In the genomic region with DNA sequence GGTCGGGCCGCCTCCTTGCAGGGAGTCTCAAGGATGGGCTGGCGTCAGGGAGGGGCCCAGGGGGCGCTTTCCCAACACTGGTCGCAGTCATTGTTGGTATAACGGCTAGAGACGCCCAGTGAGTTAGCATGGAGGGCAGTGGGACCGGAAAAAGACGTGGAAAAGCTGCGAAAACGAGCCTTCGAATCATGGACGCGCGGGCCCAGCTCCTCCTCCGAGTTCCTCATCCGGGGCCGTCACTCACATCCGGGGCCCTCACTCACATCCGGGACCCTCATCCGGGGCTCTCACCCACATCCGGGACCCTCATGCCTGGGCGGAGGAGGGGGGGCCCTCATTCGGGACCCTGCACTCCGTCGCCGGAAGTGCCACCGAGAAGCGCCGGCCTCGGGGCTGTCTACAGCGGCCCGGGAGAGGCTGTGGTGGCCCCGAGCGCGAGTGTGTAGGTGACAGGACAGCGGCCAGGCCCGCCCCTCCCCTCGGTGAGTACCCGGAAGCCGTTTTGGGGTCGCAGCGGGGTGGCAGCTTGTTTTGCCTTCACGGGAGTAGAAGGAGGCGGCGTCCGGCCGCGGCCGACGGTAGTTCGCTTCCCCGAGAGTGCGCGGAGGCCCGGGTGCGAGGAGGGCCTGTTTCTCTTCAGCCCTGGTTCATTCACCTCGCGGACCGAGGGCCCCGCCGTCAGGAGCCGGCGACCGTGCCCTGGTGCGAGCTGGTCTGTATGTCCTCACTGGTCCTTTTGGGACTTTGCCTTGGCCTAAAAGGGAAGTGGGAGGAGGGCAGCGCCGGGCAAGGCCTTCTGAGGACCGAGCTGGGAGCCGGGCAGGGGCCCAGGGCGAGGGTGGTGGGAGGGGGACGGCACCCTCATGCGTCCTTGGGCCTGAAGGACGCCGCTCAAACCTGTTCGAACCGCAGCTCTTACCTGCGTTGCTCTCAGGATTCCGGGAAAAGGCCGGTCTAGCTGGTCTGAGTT, we compare ENCODE assay signal across 8 cellular contexts. TPM values are rescaled to one million over a fixed set of nuclear protein-coding genes. Genes with fewer than 3 reads are reported as not detected.
DNase-seq lines count a peak whose midpoint lies in the region; ATAC-seq and TF ChIP-seq lines count a peak whose summit lies in the region.

Gene ZNF655, plus strand, starts transcription at position 337 of the 970 bp plus-strand sequence. CDS start 1,918 bp downstream, outside the sequence.

- H3K23ac ChIP-seq in mesendoderm (ENCODE audit: low read length), result peak within 1 kb of the TSS; percentile 56

- H3K4me3 Mint-ChIP-seq in CD8-positive, alpha-beta T cell, result peak within 1 kb of the TSS; percentile 98
- H3K4me3 Mint-ChIP-seq in endodermal cell, result peak within 1 kb of the TSS; percentile 99

- peak within 1 kb of the TSS; percentile 94 for H3K4ac ChIP-seq in mesendoderm (ENCODE audit: low read depth, low read length)

- H3K79me2 ChIP-seq in mesendoderm (ENCODE audit: control insufficient read depth, insufficient read depth, low read length), result peaks cover 35% of the 10 kb centered on the region

- peak within 1 kb of the TSS; percentile 96 for H2AK5ac ChIP-seq in mesendoderm (ENCODE audit: low read length)

- H3K56ac ChIP-seq in mesendoderm (ENCODE audit: low read length), result peak within 1 kb of the TSS; percentile 97

- H3K9ac ChIP-seq in endodermal cell (ENCODE audit: extremely low read depth, low read length, poor library complexity, severe bottlenecking) (peak within 1 kb of the TSS; percentile 98), mesendoderm (ENCODE audit: low read length) (peak within 1 kb of the TSS; percentile 99)

- H3K9me3 Mint-ChIP-seq in CD8-positive, alpha-beta T cell, result no peaks in the 10 kb centered on the region
- H3K9me3 Mint-ChIP-seq in endodermal cell, result no peaks in the 10 kb centered on the region

- H3K4me2 ChIP-seq in mesendoderm (ENCODE audit: low read length), result peak within 1 kb of the TSS; percentile 90

- no peaks in the 10 kb centered on the region for H3K27me3 ChIP-seq in CD8-positive, alpha-beta T cell (ENCODE audit: insufficient read depth, low read length)
- H3K27me3 ChIP-seq in endodermal cell (ENCODE audit: control insufficient read depth, insufficient read depth, low read length, poor library complexity, severe bottlenecking) (no peaks in the 10 kb centered on the region), mesendoderm (ENCODE audit: insufficient read depth, low read length, poor library complexity) (no peaks in the 10 kb centered on the region)

- peaks cover 35% of the 10 kb centered on the region for H3K36me3 ChIP-seq in CD8-positive, alpha-beta T cell (ENCODE audit: insufficient read depth, low read length)
- H3K36me3 ChIP-seq in endodermal cell (ENCODE audit: control insufficient read depth, insufficient read depth, low read length) (peaks cover 49% of the 10 kb centered on the region), mesendoderm (ENCODE audit: control insufficient read depth, insufficient read depth, low read length) (peaks cover 11% of the 10 kb centered on the region)

- no peaks in the 10 kb centered on the region for H3K9me3 ChIP-seq in CD8-positive, alpha-beta T cell (ENCODE audit: low read length)
- no peaks in the 10 kb centered on the region for H3K9me3 ChIP-seq in endodermal cell (ENCODE audit: control insufficient read depth, low read length)

- H3K27ac Mint-ChIP-seq in CD8-positive, alpha-beta T cell, result peak within 1 kb of the TSS; percentile 98
- H3K27ac Mint-ChIP-seq in endodermal cell, result peak within 1 kb of the TSS; percentile 90

- peak; percentile 83 to 97 (median 92) for DNase-seq in CD8-positive, alpha-beta T cell
- DNase-seq in HPDE6-E6E7 (ENCODE audit: extremely low spot score), result peak; percentile 53
- peak; percentile 91 for DNase-seq in NK-92 treated with Interleukin-12 subunit alpha and Interleukin-12 subunit beta, amount 100 ng/mL, for 24 hours (lab: John Stamatoyannopoulos, UW)
- DNase-seq in activated CD8-positive, alpha-beta memory T cell treated with anti-CD3 and anti-CD28 coated beads, Interleukin-2, amount 50 U/mL, for 1 hour (ENCODE audit: extremely low read depth), result peak; percentile 80
- DNase-seq in endodermal cell, result peak; percentile 99
- peak; percentile 98 for DNase-seq in mesendoderm
- peak; percentile 84 for DNase-seq in stimulated activated CD8-positive, alpha-beta memory T cell treated with anti-CD3 and anti-CD28 coated beads, Interleukin-15, amount 100 ng/mL, for 1 hour (ENCODE audit: low read depth)

- peak within 1 kb of the TSS; percentile 98 for H3K27ac ChIP-seq in CD8-positive, alpha-beta T cell (ENCODE audit: low read depth, low read length)
- H3K27ac ChIP-seq in endodermal cell (ENCODE audit: low read depth, low read length), result peak within 1 kb of the TSS; percentile 93
- H3K27ac ChIP-seq in mesendoderm (ENCODE audit: low read depth, low read length), result peak within 1 kb of the TSS; percentile 67

- intact Hi-C loops in CD8-positive, alpha-beta T cell (cut with DNase I, micrococcal nuclease), result loop anchor here (1.0 to 10.0 kb wide), 12 partner anchors 22 to 876 kb away; partner anchors contain the start of genes BUD31 (in 2 of the 2), PDAP1 (in 2 of the 2), ZNF789 (in 2 of the 2) and ZSCAN25 (in 2 of the 2)

- peak within 1 kb of the TSS; percentile 35 for H3K18ac ChIP-seq in mesendoderm (ENCODE audit: low read length)

- peak within 1 kb of the TSS; percentile 42 for H2BK5ac ChIP-seq in mesendoderm (ENCODE audit: low read length)

- no peak within 1 kb of the TSS for H2BK120ac ChIP-seq in mesendoderm (ENCODE audit: low read depth, low read length)

- CTCF ChIA-PET in CD8-positive, alpha-beta T cell (lab: Charles Lee), result interaction anchor here (1.1 kb wide), 1 partner anchor 66 kb away, joined by 3 read pairs; no protein-coding TSS in a partner anchor

- no peak for TF ChIP-seq CTCF in CD8-positive, alpha-beta T cell (IDR thresholded peaks at IDR 0.05)
- no peak for TF ChIP-seq CTCF in endodermal cell (conservative IDR thresholded peaks at IDR 0.05)

- H4K5ac ChIP-seq in mesendoderm (ENCODE audit: low read length), result peak within 1 kb of the TSS; percentile 73

- POLR2A ChIA-PET in CD8-positive, alpha-beta T cell (lab: Charles Lee), result interaction anchor here (0.6 to 3.8 kb wide), 33 partner anchors 8 to 870 kb away, joined by 3 to 38 read pairs (median 4); partner anchors contain the start of genes BUD31, CPSF4, PTCD1 and TRIM4

- WGBS in endodermal cell (ENCODE audit: insufficient coverage in 1 of 2, insufficient read length in 1 of 2), 2 experiments, result 0% methylated on average over 37 to 80 of the region's 80 CpGs
- no CpG with 5 or more reads among the region's 80 CpGs for WGBS in mesendoderm (ENCODE audit: extremely low coverage, insufficient coverage, low lambda C conversion rate)

- no peak within 1 kb of the TSS for H2BK15ac ChIP-seq in mesendoderm (replicated peaks; ENCODE audit: low read depth)

- H3K79me1 ChIP-seq in mesendoderm (ENCODE audit: low read length), result peaks cover 26% of the 10 kb centered on the region

- H4K8ac ChIP-seq in mesendoderm (ENCODE audit: low read depth, low read length), result no peak within 1 kb of the TSS

- peaks cover 40% of the 10 kb centered on the region for H3K4me1 ChIP-seq in CD8-positive, alpha-beta T cell (ENCODE audit: insufficient read depth, low read length)
- no peaks in the 10 kb centered on the region for H3K4me1 ChIP-seq in endodermal cell (ENCODE audit: control insufficient read depth, insufficient read depth, low read length)
- H3K4me1 ChIP-seq in mesendoderm (ENCODE audit: control insufficient read depth, low read depth, low read length), result peaks cover 3% of the 10 kb centered on the region

- peak; percentile 81 for ATAC-seq in CD8-positive, alpha-beta T cell
- peak; percentile 84 for ATAC-seq in GM19463 (IDR thresholded peaks at IDR 0.05; ENCODE audit: unreplicated experiment)

- H3K36me3 Mint-ChIP-seq in CD8-positive, alpha-beta T cell, result peaks cover 67% of the 10 kb centered on the region
- peaks cover 34% of the 10 kb centered on the region for H3K36me3 Mint-ChIP-seq in endodermal cell (ENCODE audit: low read depth)

- no peaks in the 10 kb centered on the region for H3K27me3 Mint-ChIP-seq in CD8-positive, alpha-beta T cell (ENCODE audit: low read depth)
- H3K27me3 Mint-ChIP-seq in endodermal cell (ENCODE audit: insufficient read depth), result no peaks in the 10 kb centered on the region

- H3K4me1 Mint-ChIP-seq in CD8-positive, alpha-beta T cell (ENCODE audit: low read depth), result peaks cover 57% of the 10 kb centered on the region
- H3K4me1 Mint-ChIP-seq in endodermal cell, result peaks cover 14% of the 10 kb centered on the region

- peak within 1 kb of the TSS; percentile 72 for H3K4me3 ChIP-seq in CD8-positive, alpha-beta T cell (ENCODE audit: low read depth, low read length)
- peak within 1 kb of the TSS; percentile 99 for H3K4me3 ChIP-seq in endodermal cell (ENCODE audit: low read length)
- peak within 1 kb of the TSS; percentile 97 for H3K4me3 ChIP-seq in mesendoderm (ENCODE audit: low read length)

RNA-seq across cellular contexts. Expression of gene ZNF655, which starts in this region (rescaled TPM):
- total RNA-seq in CD8-positive, alpha-beta T cell, result 100 to 1,000 TPM; 177 to 186 TPM
- 10 to 100 TPM; 57.0 to 58.2 TPM for total RNA-seq in endodermal cell
- 42.6 TPM for polyA plus RNA-seq in endodermal cell (2013, experiment 1 of 2)
- polyA plus RNA-seq in endodermal cell (2013, experiment 2 of 2), result 46.1 TPM
- polyA plus RNA-seq in mesendoderm (2013, experiment 1 of 2), result 34.9 TPM
- polyA plus RNA-seq in mesendoderm (2013, experiment 2 of 2), result 35.4 TPM

Comparison
In these comparisons a context has a peak if more than half of its experiments do, and no peak if none do; other contexts are left out.
1. Peak in every context shown above with its lines: DNase-seq, ATAC-seq, H3K4me3 ChIP-seq and H3K27ac ChIP-seq.